Comparison of ENCODE assay signal across 8 cellular contexts in genomic region chr16:8962393-8963009, GRCh38. TPM values are rescaled to one million over a fixed set of nuclear protein-coding genes. Genes with fewer than 3 reads are reported as not detected.
DNase-seq lines count a peak whose midpoint lies in the region; ATAC-seq and TF ChIP-seq lines count a peak whose summit lies in the region.

No MANE protein-coding gene starts in this region.

- TF ChIP-seq CTCF in colonic mucosa (IDR thresholded peaks at IDR 0.05), result no peak
- TF ChIP-seq CTCF in tibial artery (IDR thresholded peaks at IDR 0.05), result no peak

- no peaks in the 10 kb centered on the region for H3K36me3 ChIP-seq in colonic mucosa
- no peaks in the 10 kb centered on the region for H3K36me3 ChIP-seq in mucosa of stomach (ENCODE audit: control insufficient read depth, insufficient read depth, low read length)
- no peaks in the 10 kb centered on the region for H3K36me3 ChIP-seq in tibial artery

- H3K27ac ChIP-seq in colonic mucosa, result peak overlapping the region; percentile 59
- peak overlapping the region; percentile 67 to 71 for H3K27ac ChIP-seq in tibial artery

- peak; percentile 12 for DNase-seq in activated CD4-positive, CD25-positive, alpha-beta regulatory T cell treated with anti-CD3 and anti-CD28 coated beads, Interleukin-2, amount 50 U/mL, for 16 hours (ENCODE audit: low read depth, low spot score)
- DNase-seq in colonic mucosa (peak; percentile 56), tibial artery (no peak), NCI-H1436 (lab: John Stamatoyannopoulos, UW) (no peak), NCI-H1694 (lab: John Stamatoyannopoulos, UW) (no peak)

- ATAC-seq in GM18907 (IDR thresholded peaks at IDR 0.05; ENCODE audit: unreplicated experiment) (peak; percentile 38), HG03354 (IDR thresholded peaks at IDR 0.05; ENCODE audit: poor library complexity, severe bottlenecking, unreplicated experiment) (peak; percentile 46)

- H3K27me3 ChIP-seq in colonic mucosa (no peaks in the 10 kb centered on the region), mucosa of stomach (ENCODE audit: control insufficient read depth, insufficient read depth, low read length) (no peaks in the 10 kb centered on the region), tibial artery (no peaks in the 10 kb centered on the region)

- H3K4me1 ChIP-seq in colonic mucosa (peaks cover 31% of the 10 kb centered on the region), mucosa of stomach (ENCODE audit: control insufficient read depth, insufficient read depth, low read length) (peaks cover 51% of the 10 kb centered on the region), tibial artery (peaks cover 0 to 57% (median 50%) of the 10 kb centered on the region in 4 donors)

- intact Hi-C loops in colonic mucosa (cut with DNase I), result no loop called here
- intact Hi-C loops in tibial artery (cut with DNase I; ENCODE audit: low total_unique reads), result loop anchor here (5.0 to 10.0 kb wide), 3 partner anchors 98 to 158 kb away; partner anchors contain the start of genes CARHSP1 and HAPSTR1

- no peaks in the 10 kb centered on the region for H3K9me3 ChIP-seq in colonic mucosa
- no peaks in the 10 kb centered on the region for H3K9me3 ChIP-seq in mucosa of stomach (ENCODE audit: control insufficient read depth, low read length)
- no peaks in the 10 kb centered on the region for H3K9me3 ChIP-seq in tibial artery

- peak overlapping the region; percentile 71 for H3K4me3 ChIP-seq in colonic mucosa
- H3K4me3 ChIP-seq in mucosa of stomach (ENCODE audit: low read length), result peak overlapping the region; percentile 17
- peak overlapping the region; percentile 80 to 81 for H3K4me3 ChIP-seq in tibial artery

- peak overlapping the region; percentile 90 to 92 for H3K9ac ChIP-seq in colonic mucosa (ENCODE audit: low read depth in 2 of 2, low read length in 2 of 2)
- peak overlapping the region; percentile 78 for H3K9ac ChIP-seq in mucosa of stomach (ENCODE audit: low read length)

RNA-seq across cellular contexts. Expression of gene USP7, which starts 1.2 kb away (rescaled TPM):
- 100 to 1,000 TPM; 147 to 176 TPM for total RNA-seq in colonic mucosa

Comparison
In these comparisons a context has a peak if more than half of its experiments do, and no peak if none do; other contexts are left out.
1. DNase-seq: peak in activated CD4-positive, CD25-positive, alpha-beta regulatory T cell treated with anti-CD3 and anti-CD28 coated beads, Interleukin-2, amount 50 U/mL, for 16 hours (single experiment) and colonic mucosa (single experiment); none in tibial artery (0 of 2), NCI-H1436 (single experiment) and NCI-H1694 (single experiment).
2. H3K4me3 ChIP-seq: peak in every context shown above with its lines; median percentile 80 in tibial artery; 71 in colonic mucosa; 17 in mucosa of stomach.